In the genomic region with DNA sequence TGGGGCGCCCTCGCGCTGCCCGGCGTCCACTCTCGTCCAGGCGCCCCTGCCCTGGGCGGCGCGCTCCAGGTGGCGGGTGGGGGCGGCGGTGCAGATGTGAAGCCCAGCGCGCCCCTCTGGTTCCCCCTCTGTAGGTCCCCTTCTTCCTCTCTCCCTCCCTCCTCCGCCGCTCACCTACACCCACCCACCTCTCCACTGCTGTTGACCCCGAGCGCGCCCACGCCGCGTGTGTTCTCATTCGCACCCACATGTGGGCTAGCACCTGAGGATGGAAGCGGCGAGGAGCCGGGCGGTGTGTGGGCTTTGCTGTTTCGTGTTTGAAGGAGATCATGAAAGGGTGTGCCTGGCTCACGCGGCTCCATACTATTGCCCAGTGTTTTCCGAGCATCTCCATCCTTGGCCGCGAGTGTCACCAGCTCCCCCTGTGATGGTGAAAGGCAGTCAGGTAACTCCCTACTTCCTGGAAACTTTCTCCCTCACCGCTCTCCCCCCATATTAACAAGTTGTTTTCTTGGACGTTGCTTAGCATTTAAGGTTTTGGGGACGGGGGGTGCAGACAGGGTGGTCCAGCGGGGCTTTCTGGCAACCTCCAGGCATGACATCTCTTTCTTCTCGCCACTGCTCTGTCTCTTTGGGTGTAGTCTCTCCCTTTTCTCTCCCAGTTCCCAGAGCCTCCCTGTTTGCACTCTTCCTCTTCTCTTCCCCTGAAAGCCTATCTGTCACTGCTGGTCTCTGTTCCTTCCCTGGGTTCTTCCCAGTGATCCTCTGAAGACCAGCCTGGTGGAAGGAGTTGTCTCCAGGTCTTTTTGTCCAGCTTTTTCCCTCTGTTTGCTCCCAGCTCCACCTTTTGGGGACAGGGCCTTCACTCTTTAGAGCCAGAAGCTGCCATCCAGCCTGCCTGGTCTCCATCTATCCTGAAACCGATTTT, we compare ENCODE assay signal across 8 cellular contexts. TPM values are rescaled to one million over a fixed set of nuclear protein-coding genes. Genes with fewer than 3 reads are reported as not detected.
A peak's percentile ranks its signal among the peaks of the same experiment; 100 is the strongest.
DNase-seq lines count a peak whose midpoint lies in the region; ATAC-seq and TF ChIP-seq lines count a peak whose summit lies in the region.

No MANE protein-coding gene starts in this region.

- TF ChIP-seq CTCF in Caco-2 (IDR thresholded peaks at IDR 0.05; ENCODE audit: insufficient read depth in 1 of 2, low read depth in 1 of 2, low read length in 1 of 2, severe bottlenecking in 1 of 2, unreplicated experiment in 1 of 2), result no peak
- TF ChIP-seq CTCF in esophagus muscularis mucosa (IDR thresholded peaks at IDR 0.05), result no peak

- no peak for TF ChIP-seq POLR2A in esophagus muscularis mucosa (IDR thresholded peaks at IDR 0.05; ENCODE audit: low read depth)

- intact Hi-C loops in Caco-2 (cut with micrococcal nuclease; ENCODE audit: unreplicated experiment) (no loop called here), esophagus muscularis mucosa (cut with DNase I) (loop anchor here (5.0 kb wide), 4 partner anchors 108 to 528 kb away; no protein-coding TSS in a partner anchor), posterior cingulate gyrus (cut with DNase I) (loop anchor here (5.0 to 10.0 kb wide), 3 partner anchors 100 to 528 kb away; no protein-coding TSS in a partner anchor)

- BruUV-seq in Caco-2 (replicated peaks; lab: Mats Ljungman, UMichigan), result no TSS peak

- CTCF ChIA-PET in Caco-2 (lab: Charles Lee), result no interaction called here

- no peaks in the 10 kb centered on the region for H3K36me3 Mint-ChIP-seq in Caco-2 (ENCODE audit: insufficient read depth, unreplicated experiment)

- H3K9me3 ChIP-seq in Caco-2 (no peaks in the 10 kb centered on the region), esophagus muscularis mucosa (no peaks in the 10 kb centered on the region)

- H3K27ac ChIP-seq in esophagus muscularis mucosa (replicated peaks in 1 of 4), result peak overlapping the region; percentile 92 to 96 (median 95)

- no peaks in the 10 kb centered on the region for H3K36me3 ChIP-seq in Caco-2 (ENCODE audit: control insufficient read depth, insufficient read depth, low read length)
- H3K36me3 ChIP-seq in esophagus muscularis mucosa, result no peaks in the 10 kb centered on the region

- no peak overlapping the region for H3K27ac Mint-ChIP-seq in Caco-2 (ENCODE audit: unreplicated experiment)

- peak overlapping the region; percentile 59 for H3K4me3 Mint-ChIP-seq in Caco-2 (ENCODE audit: unreplicated experiment)

- peak; percentile 29 for TF ChIP-seq EP300 in esophagus muscularis mucosa (IDR thresholded peaks at IDR 0.05)

- H3K4me3 ChIP-seq in Caco-2 (ENCODE audit: low read depth, low read length) (no peak overlapping the region), esophagus muscularis mucosa (peak overlapping the region; percentile 71 to 88 (median 78))

- peaks cover 4% of the 10 kb centered on the region; the same call in 1 of the 2 replicates for H3K4me1 ChIP-seq in Caco-2
- H3K4me1 ChIP-seq in esophagus muscularis mucosa, result peaks cover 43 to 63% (median 49%) of the 10 kb centered on the region in 4 donors

- WGBS in esophagus muscularis mucosa, result 20% methylated on average over 16 of the region's 40 CpGs

- H3K27me3 Mint-ChIP-seq in Caco-2 (ENCODE audit: insufficient read depth, unreplicated experiment), result peaks cover 57% of the 10 kb centered on the region

- no peak for ATAC-seq in HG03565 (IDR thresholded peaks at IDR 0.05; ENCODE audit: unreplicated experiment)
- no peak for ATAC-seq in GM21390 (IDR thresholded peaks at IDR 0.05; ENCODE audit: unreplicated experiment)

- POLR2A ChIA-PET in Caco-2 (lab: Charles Lee), result no interaction called here

- H3K9me3 Mint-ChIP-seq in Caco-2 (ENCODE audit: unreplicated experiment), result no peaks in the 10 kb centered on the region

- DNase-seq in Caco-2, result no peak
- peak; percentile 17 for DNase-seq in NCI-H748 treated with DMSO at 0.1 percent for 48 hours (lab: John Stamatoyannopoulos, UW)
- DNase-seq in esophagus muscularis mucosa (ENCODE audit: extremely low spot score), result no peak
- peak in 7 of 10 donors; percentile 32 to 91 (median 48) for DNase-seq in posterior cingulate gyrus
- no peak for DNase-seq in NCI-H226
- DNase-seq in islet precursor cell, result no peak

- peaks cover 6% of the 10 kb centered on the region for H3K4me1 Mint-ChIP-seq in Caco-2 (ENCODE audit: low read depth, unreplicated experiment)

- peaks cover 25% of the 10 kb centered on the region for H3K27me3 ChIP-seq in Caco-2 (replicated peaks; ENCODE audit: control insufficient read depth, insufficient read depth, low read length)
- peaks cover 0 to 13% (median 0%) of the 10 kb centered on the region in 4 donors for H3K27me3 ChIP-seq in esophagus muscularis mucosa

RNA-seq across cellular contexts. Expression of gene CACNA1C, which starts 1.6 kb away (rescaled TPM):
- total RNA-seq in Caco-2 (2022) (0.05 TPM in 1 of 2 replicates, not detected in the other), esophagus muscularis mucosa (100 to 1,000 TPM in 1 of 4 donors, 10 to 100 TPM in 3; 44.1 to 104 (median 49.4) TPM)

RNA-seq across cellular contexts. Expression of gene DCP1B, which starts 50.1 kb away (rescaled TPM):
- total RNA-seq in Caco-2 (2022) (8.2 and 8.9 TPM in 2 replicates), esophagus muscularis mucosa (10 to 100 TPM; 22.0 to 26.5 (median 24.4) TPM)

Comparison
In these comparisons a context has a peak if more than half of its experiments do, and no peak if none do; other contexts are left out.
1. DNase-seq: peak in NCI-H748 treated with DMSO at 0.1 percent for 48 hours (single experiment) and posterior cingulate gyrus (7 of 10); none in Caco-2 (0 of 2), esophagus muscularis mucosa (single experiment), NCI-H226 (single experiment) and islet precursor cell (single experiment).
2. RNA of gene CACNA1C, which starts 1.6 kb away (total RNA-seq): 44.1 to 104 TPM in esophagus muscularis mucosa; 0.05 TPM in Caco-2; every median in the first group is over 10 times any median in the second.